In the genomic region with DNA sequence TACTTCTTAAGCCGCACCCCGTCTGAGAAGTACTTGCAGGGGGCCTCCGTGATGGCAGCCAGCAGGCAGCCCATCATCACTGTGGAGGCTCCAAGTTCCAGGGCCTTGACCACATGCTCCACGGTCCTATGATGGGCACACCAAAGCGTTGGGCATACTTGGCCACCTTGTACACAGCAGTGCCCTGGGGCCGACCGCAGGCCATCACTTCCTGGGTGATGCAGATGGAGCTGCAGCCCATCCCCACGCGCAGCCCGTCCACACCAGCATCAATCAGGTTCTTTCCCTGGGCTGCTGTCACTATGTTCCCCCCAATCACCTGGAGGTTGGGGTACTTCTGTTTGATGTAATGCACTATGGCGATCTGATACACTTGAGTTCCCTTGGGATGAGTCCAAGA, we compare ENCODE assay signal across 4 cellular contexts. TPM values are rescaled to one million over a fixed set of nuclear protein-coding genes. Genes with fewer than 3 reads are reported as not detected.
"Had no signal": no experiment of that assay in that cellular context is flagged by ENCODE, and none has a peak within 500 bp of the region (broad histone marks: within the 10 kb centered on the region; RNA-seq: fewer than 3 reads in every experiment).

No MANE protein-coding gene starts in this region.

- H3K4me3 ChIP-seq: GM12878 had no signal

- DNase-seq: GDM1, GF-D8 had no signal

- ATAC-seq: GM12878 had no signal

RNA-seq across cellular contexts. Expression of a gene that starts 19.8 kb away (rescaled TPM):
- total RNA-seq: G401 had no signal
